In genomic region chr17:34091975-34092374, GRCh38 we compare ENCODE assay signal across 22 cellular contexts.
"Had no signal": no experiment of that assay in that cellular context is flagged by ENCODE, and none has a peak within 500 bp of the region (broad histone marks: within the 10 kb centered on the region; RNA-seq: fewer than 3 reads in every experiment).

No MANE protein-coding gene starts in this region.

- H3K4me1 ChIP-seq: foreskin keratinocyte, gastroesophageal sphincter, heart left ventricle, left lung, lower lobe of right lung had no signal

- H3K9me3 ChIP-seq: gastroesophageal sphincter, heart left ventricle, left lung, lower lobe of right lung, mucosa of descending colon had no signal

- ATAC-seq: effector memory CD8-positive, alpha-beta T cell; esophagus mucosa; foreskin keratinocyte; gastroesophageal sphincter; heart left ventricle; left cardiac atrium; left lung; left ventricle myocardium superior; lower lobe of right lung; mucosa of descending colon had no signal

- H3K36me3 Mint-ChIP-seq: immature natural killer cell, mesothelial cell of epicardium had no signal

- H3K36me3 ChIP-seq: gastroesophageal sphincter, heart left ventricle, left lung, lower lobe of right lung had no signal

- H3K27ac ChIP-seq: coronary artery, dorsolateral prefrontal cortex, epithelial cell of prostate, foreskin keratinocyte, gastroesophageal sphincter, heart left ventricle, hepatocyte, left lung, lower lobe of right lung had no signal

- H3K27me3 ChIP-seq: foreskin keratinocyte, hepatocyte, left lung had no signal

- H3K4me3 ChIP-seq: coronary artery, dorsolateral prefrontal cortex, gastroesophageal sphincter, heart left ventricle, hepatocyte, left lung, lower lobe of right lung, mucosa of descending colon had no signal

- H3K9me3 Mint-ChIP-seq: effector memory CD8-positive, alpha-beta T cell; immature natural killer cell had no signal

- H3K4me1 Mint-ChIP-seq: endodermal cell, immature natural killer cell, mesothelial cell of epicardium had no signal

- H3K4me3 Mint-ChIP-seq: effector memory CD8-positive, alpha-beta T cell; endodermal cell; immature natural killer cell; mesothelial cell of epicardium had no signal

- H3K27ac Mint-ChIP-seq: effector memory CD8-positive, alpha-beta T cell; endodermal cell; immature natural killer cell; mesothelial cell of epicardium had no signal

- DNase-seq: dermis blood vessel endothelial cell; dorsolateral prefrontal cortex; effector CD8-positive, alpha-beta T cell; effector memory CD8-positive, alpha-beta T cell; endodermal cell; erythroblast; foreskin keratinocyte; heart left ventricle; hypothalamus; immature natural killer cell; left cardiac atrium; left lung; left ventricle myocardium superior; lower lobe of right lung; mesenchymal stem cell; mucosa of descending colon had no signal
